ENCODE assay signal across 31 cellular contexts in genomic region chr2:212448698-212449097, GRCh38.
A peak's percentile ranks its signal among the peaks of the same experiment; 100 is the strongest.
DNase-seq lines count a peak whose midpoint lies in the region; ATAC-seq lines count a peak whose summit lies in the region.
"Had no signal": no experiment of that assay in that cellular context is flagged by ENCODE, and none has a peak within 500 bp of the region (broad histone marks: within the 10 kb centered on the region; RNA-seq: fewer than 3 reads in every experiment).

No MANE protein-coding gene starts in this region.

- DNase-seq in NCI-H2107 treated with DMSO at 0.1 percent for 48 hours (lab: John Stamatoyannopoulos, UW; ENCODE audit: unreplicated experiment) (peak; percentile 61), NCI-H2107 (lab: John Stamatoyannopoulos, UW) (no peak), amniotic epithelial cell (ENCODE audit: low read depth) (peak; percentile 9), kidney glomerular epithelial cell (lab: John Stamatoyannopoulos, UW) (peak; percentile 65), NCI-H1417 (lab: John Stamatoyannopoulos, UW) (no peak), NCI-H146 (lab: John Stamatoyannopoulos, UW) (no peak)
- DNase-seq: activated CD4-positive, alpha-beta T cell treated with anti-CD3 and anti-CD28 coated beads for 48 hours; activated naive CD4-positive, alpha-beta T cell treated with anti-CD3 and anti-CD28 coated beads, Interleukin-2, amount 50 U/mL, for 16 hours; AML-193; amniotic stem cell; CD4-positive, CD25-positive, alpha-beta regulatory T cell; colonic mucosa; effector CD8-positive, alpha-beta T cell; GOT3; immature natural killer cell; KG1; MG63; NCI-H1105 treated with DMSO at 0.1 percent for 48 hours; NCI-H2029 treated with DMSO at 0.1 percent for 48 hours; NCI-H226; NCI-H69; nucleus accumbens; substantia nigra; T-cell; trophoblast cell; WERI-Rb-1 had no signal

- no peak for ATAC-seq in HG02798 (IDR thresholded peaks at IDR 0.05; ENCODE audit: poor library complexity, unreplicated experiment)
- no peak for ATAC-seq in HG03354 (IDR thresholded peaks at IDR 0.05; ENCODE audit: poor library complexity, severe bottlenecking, unreplicated experiment)
- ATAC-seq: activated T-helper 17 cell treated with anti-CD3 and anti-CD28 coated beads, Interleukin-2, amount 50 U/mL, for 72 hours; Panc1; stimulated activated memory B cell treated with anti-CD40 and anti-IgM and Interleukin-4, amounts not matched to agents 10 μg/mL and 1 μg/mL and 100 μg/mL, for 72 hours; T-cell had no signal

Comparison
In these comparisons a context has a peak if more than half of its experiments do, and no peak if none do; other contexts are left out.
1. DNase-seq: peak in NCI-H2107 treated with DMSO at 0.1 percent for 48 hours (single experiment), amniotic epithelial cell (single experiment) and kidney glomerular epithelial cell (single experiment); none in NCI-H2107 (single experiment), NCI-H1417 (0 of 3) and NCI-H146 (single experiment).